Comparison of ENCODE assay signal across 24 cellular contexts in genomic region chr7:149683191-149683590, GRCh38.
"Had no signal": no experiment of that assay in that cellular context is flagged by ENCODE, and none has a peak within 500 bp of the region (broad histone marks: within the 10 kb centered on the region; RNA-seq: fewer than 3 reads in every experiment).

No MANE protein-coding gene starts in this region.

- H3K27ac ChIP-seq: KMS-11, SJSA1, SK-N-MC had no signal

- H3K36me3 ChIP-seq: MG63, SJSA1 had no signal

- H3K9me3 ChIP-seq: MG63, SJSA1 had no signal

- H3K9ac ChIP-seq: KMS-11 had no signal

- H3K4me3 ChIP-seq: K562, MG63, SJSA1, SK-N-MC had no signal

- H3K27ac Mint-ChIP-seq: IgD-negative memory B cell had no signal

- H3K36me3 Mint-ChIP-seq: IgD-negative memory B cell had no signal

- H3K27me3 ChIP-seq: MG63 had no signal

- H3K4me3 Mint-ChIP-seq: IgD-negative memory B cell had no signal

- ATAC-seq: K562 had no signal

- DNase-seq: MG63, NCI-H1092, NCI-H1105 treated with DMSO at 0.1 percent for 48 hours, NCI-H1417 treated with DMSO at 0.1 percent for 48 hours, NCI-H146, NCI-H1694 treated with DMSO at 0.1 percent for 48 hours, NCI-H2029, NCI-H2081 treated with DMSO at 0.1 percent for 48 hours, NCI-H2171, NCI-H226, NCI-H446, NCI-H510A, NCI-H524 treated with DMSO at 0.1 percent for 48 hours, NCI-H69, NCI-H774, Right ventricle myocardium superior, RPMI8226, SIG-M5 had no signal

- H3K4me1 ChIP-seq: SJSA1 had no signal

- FAIRE-seq: HTR-8/SVneo, K562 had no signal

- H3K4me2 ChIP-seq: KMS-11 had no signal
